Comparison of ENCODE assay signal across 2 cellular contexts in genomic region chrX:152753686-152754650, GRCh38. TPM values are rescaled to one million over a fixed set of nuclear protein-coding genes. Genes with fewer than 3 reads are reported as not detected.
"Had no signal": no experiment of that assay in that cellular context is flagged by ENCODE, and none has a peak within 500 bp of the region (broad histone marks: within the 10 kb centered on the region; RNA-seq: fewer than 3 reads in every experiment).

Gene MAGEA2, minus strand, starts transcription at chrX:152753842. Its CDS starts 2,479 bp downstream, at chrX:152751363.

RNA-seq across cellular contexts. Expression of gene MAGEA2, which starts in this region (rescaled TPM):
- total RNA-seq: HFFc6, IMR-90 had no signal
- polyA plus RNA-seq: IMR-90 had no signal
